In genomic region chr5:142694092-142694856, GRCh38 we compare ENCODE assay signal across 1 cellular context.
TF ChIP-seq lines count a peak whose summit lies in the region.

No MANE protein-coding gene starts in this region.

TF ChIP-seq in GM23338, 12 proteins besides CTCF, POLR2A, EP300 and RAD21 (continued from another document):
- TF ChIP-seq REST (IDR thresholded peaks at IDR 0.05; ENCODE audit: unreplicated experiment) (no peak), STAT1 (IDR thresholded peaks at IDR 0.05; ENCODE audit: unreplicated experiment) (no peak), ZNF114 (CRISPR knock-in tag; IDR thresholded peaks at IDR 0.05) (no peak), ZNF462 (CRISPR knock-in tag; IDR thresholded peaks at IDR 0.05) (no peak), CREB1 (CRISPR knock-in tag; IDR thresholded peaks at IDR 0.05; ENCODE audit: low read depth) (no peak), JUNB (IDR thresholded peaks at IDR 0.05; ENCODE audit: unreplicated experiment) (no peak), ZNF331 (CRISPR knock-in tag; IDR thresholded peaks at IDR 0.05; ENCODE audit: low read depth) (no peak), POLR2AphosphoS5 (IDR thresholded peaks at IDR 0.05; ENCODE audit: low read depth) (no peak), EZH2 (IDR thresholded peaks at IDR 0.05; ENCODE audit: low read depth, unreplicated experiment) (no peak), NANOG (IDR thresholded peaks at IDR 0.05; ENCODE audit: borderline replicate concordance) (no peak)
